Comparison of ENCODE assay signal across 8 cellular contexts in the genomic region with DNA sequence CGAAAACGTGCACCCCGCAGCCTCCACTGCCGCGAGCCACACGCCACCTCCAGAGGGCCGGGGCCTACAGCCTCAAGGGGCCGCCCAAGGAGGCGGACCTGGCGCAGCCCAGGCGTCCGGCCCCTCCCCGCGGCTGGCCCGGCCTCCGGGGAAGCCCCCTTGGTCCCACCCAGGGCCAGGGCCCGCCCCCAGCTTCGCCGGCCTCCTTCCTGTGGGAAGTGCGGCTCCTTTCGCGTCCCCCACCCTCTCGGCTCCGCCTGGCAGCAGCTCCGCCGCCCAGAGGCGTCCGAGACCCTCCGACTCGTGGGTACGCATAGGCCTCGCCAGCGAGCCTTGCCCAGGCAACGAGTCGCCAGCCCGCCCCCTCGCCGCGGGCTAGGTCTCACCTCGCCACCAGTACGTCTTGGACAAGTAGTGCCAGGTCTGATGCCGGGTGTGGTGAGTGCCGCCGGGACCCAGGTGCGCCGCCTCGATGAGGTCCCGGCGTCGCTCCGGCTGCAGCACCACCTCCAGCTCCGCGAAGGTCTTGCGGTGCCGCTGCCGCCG. TPM values are rescaled to one million over a fixed set of nuclear protein-coding genes. Genes with fewer than 3 reads are reported as not detected.
DNase-seq lines count a peak whose midpoint lies in the region; ATAC-seq and TF ChIP-seq lines count a peak whose summit lies in the region.

No MANE protein-coding gene starts in this region.

- peak overlapping the region; percentile 94 to 99 (median 97) for H3K27ac Mint-ChIP-seq in CD14-positive monocyte
- peak overlapping the region; percentile 93 to 100 (median 97) for H3K27ac Mint-ChIP-seq in naive thymus-derived CD4-positive, alpha-beta T cell

- H3K36me3 ChIP-seq in esophagus (ENCODE audit: control insufficient read depth in 2 of 2, insufficient read depth in 2 of 2, low read length in 1 of 2): peaks cover 4 to 6% of the 10 kb centered on the region in 2 donors
- H3K36me3 ChIP-seq in naive thymus-derived CD4-positive, alpha-beta T cell (ENCODE audit: control insufficient read depth in 2 of 3, insufficient read depth in 3 of 3, low read length in 3 of 3): peaks cover 0 to 22% (median 5%) of the 10 kb centered on the region in 3 experiments

- H3K27me3 Mint-ChIP-seq in CD14-positive monocyte (ENCODE audit: low read depth in 3 of 3): peaks cover 0 to 2% (median 0%) of the 10 kb centered on the region in 3 donors
- H3K27me3 Mint-ChIP-seq in naive thymus-derived CD4-positive, alpha-beta T cell: no peaks in the 10 kb centered on the region

- peak overlapping the region; percentile 90 to 93 for H3K4me3 Mint-ChIP-seq in CD14-positive monocyte
- H3K4me3 Mint-ChIP-seq in naive thymus-derived CD4-positive, alpha-beta T cell: peak overlapping the region; percentile 87 to 97 (median 93)

- peak overlapping the region; percentile 93 to 100 for H3K4me3 ChIP-seq in esophagus (ENCODE audit: low read depth in 1 of 2, low read length in 2 of 2)
- peak overlapping the region; percentile 91 for H3K4me3 ChIP-seq in naive thymus-derived CD4-positive, alpha-beta T cell (ENCODE audit: low read length)

- peak overlapping the region; percentile 100 for H3K27ac ChIP-seq in esophagus (ENCODE audit: low read depth in 2 of 2, low read length in 1 of 2)
- H3K27ac ChIP-seq in naive thymus-derived CD4-positive, alpha-beta T cell (ENCODE audit: low read depth, low read length): peak overlapping the region; percentile 98

- intact Hi-C loops in CD14-positive monocyte (cut with micrococcal nuclease): no loop called here
- intact Hi-C loops in naive thymus-derived CD4-positive, alpha-beta T cell (cut with micrococcal nuclease): loop anchor here (1.0 to 10.0 kb wide), 14 partner anchors 17 to 1859 kb away; a partner anchor contains a TSS

- WGBS in esophagus, 2 donors: 0% methylated on average over 47 to 57 of the region's 57 CpGs

- POLR2A ChIA-PET in naive thymus-derived CD4-positive, alpha-beta T cell (lab: Charles Lee): interaction anchor here (0.5 to 6.3 kb wide), 18 partner anchors 10 to 966 kb away, joined by 3 to 108 read pairs (median 4); a partner anchor contains a TSS

- no peaks in the 10 kb centered on the region for H3K9me3 ChIP-seq in esophagus (ENCODE audit: control insufficient read depth in 2 of 2, insufficient read depth in 1 of 2, low read depth in 1 of 2, low read length in 1 of 2)
- no peaks in the 10 kb centered on the region for H3K9me3 ChIP-seq in naive thymus-derived CD4-positive, alpha-beta T cell (ENCODE audit: control insufficient read depth in 2 of 3, low read length in 3 of 3)

- CTCF ChIA-PET in naive thymus-derived CD4-positive, alpha-beta T cell (lab: Charles Lee): interaction anchor here (0.7 to 1.6 kb wide), 5 partner anchors 8 to 218 kb away, joined by 3 to 4 read pairs (median 3); a partner anchor contains a TSS

- DNase-seq in CD14-positive monocyte (ENCODE audit: low spot score) (no peak), HT1080 (ENCODE audit: low read depth) (peak; percentile 96), anterior cingulate cortex (lab: John Stamatoyannopoulos, UW) (no peak)
- peak; percentile 82 to 97 (median 89) for DNase-seq in activated CD8-positive, alpha-beta memory T cell treated with anti-CD3 and anti-CD28 coated beads for 48 hours (ENCODE audit: low read depth in 2 of 3, low spot score in 2 of 3)
- peak; percentile 89 to 98 (median 90) for DNase-seq in naive thymus-derived CD4-positive, alpha-beta T cell
- DNase-seq in stimulated activated naive CD8-positive, alpha-beta T cell treated with anti-CD3 and anti-CD28 coated beads, Interleukin-15, Interleukin-2, amounts not matched to agents 100 U/mL and 50 U/mL, for 24 hours: peak; percentile 98

- peaks cover 5 to 8% of the 10 kb centered on the region in 2 donors for H3K4me1 ChIP-seq in esophagus (ENCODE audit: control insufficient read depth in 2 of 2, insufficient read depth in 2 of 2, low read length in 1 of 2)
- H3K4me1 ChIP-seq in naive thymus-derived CD4-positive, alpha-beta T cell (ENCODE audit: control insufficient read depth in 2 of 2, insufficient read depth in 2 of 2, low read length in 2 of 2): peaks cover 23 to 26% of the 10 kb centered on the region in 2 donors

- TF ChIP-seq CTCF in CD14-positive monocyte (IDR thresholded peaks at IDR 0.05): no peak

- peaks cover 23 to 37% of the 10 kb centered on the region in 2 donors for H3K36me3 Mint-ChIP-seq in CD14-positive monocyte
- H3K36me3 Mint-ChIP-seq in naive thymus-derived CD4-positive, alpha-beta T cell: peaks cover 8 to 25% (median 10%) of the 10 kb centered on the region in 5 donors

- H3K27me3 ChIP-seq in esophagus (ENCODE audit: control insufficient read depth in 1 of 2, insufficient read depth in 2 of 2, low read length in 2 of 2): no peaks in the 10 kb centered on the region
- H3K27me3 ChIP-seq in naive thymus-derived CD4-positive, alpha-beta T cell (ENCODE audit: control insufficient read depth in 2 of 2, insufficient read depth in 2 of 2, low read length in 2 of 2): no peaks in the 10 kb centered on the region

- ATAC-seq in GM21360 (IDR thresholded peaks at IDR 0.05; ENCODE audit: unreplicated experiment): peak; percentile 90
- ATAC-seq in naive thymus-derived CD4-positive, alpha-beta T cell: peak; percentile 92
- ATAC-seq in stimulated activated naive CD8-positive, alpha-beta T cell treated with anti-CD3 and anti-CD28 coated beads, Interleukin-15, Interleukin-2, amounts not matched to agents 100 U/mL and 50 U/mL, for 24 hours: peak; percentile 96

- no peaks in the 10 kb centered on the region for H3K9me3 Mint-ChIP-seq in CD14-positive monocyte
- peaks cover 0 to 3% (median 0%) of the 10 kb centered on the region in 11 donors for H3K9me3 Mint-ChIP-seq in naive thymus-derived CD4-positive, alpha-beta T cell

- H3K4me1 Mint-ChIP-seq in CD14-positive monocyte: peaks cover 34% of the 10 kb centered on the region
- H3K4me1 Mint-ChIP-seq in naive thymus-derived CD4-positive, alpha-beta T cell: peaks cover 19 to 65% (median 59%) of the 10 kb centered on the region in 7 donors

RNA-seq across cellular contexts. Expression of a gene that starts 0.6 kb away (rescaled TPM):
- polyA plus RNA-seq in CD14-positive monocyte (1 to 10 TPM; 5.1 to 6.8 TPM), esophagus (1 to 10 TPM; 5.0 to 6.7 TPM)
- 23.8 and 24.7 TPM in 2 replicates for total RNA-seq in HT1080 (2014; rRNA removed; shearing (Covaris generic))
- 12.4 and 16.8 TPM in 2 replicates for polyA plus RNA-seq in HT1080 (2015; cell fraction: cytosol; rRNA removed)
- 61.2 and 62.2 TPM in 2 replicates for polyA plus RNA-seq in HT1080 (2015; cell fraction: nucleus; rRNA removed)
- 10 to 100 TPM; 31.9 to 68.2 (median 54.2) TPM for total RNA-seq in naive thymus-derived CD4-positive, alpha-beta T cell
- polyA plus RNA-seq in naive thymus-derived CD4-positive, alpha-beta T cell: 10 to 100 TPM; 10.5 to 16.3 TPM

RNA-seq across cellular contexts. Expression of a gene that starts 10.2 kb away (rescaled TPM):
- 100 to 1,000 TPM; 445 to 586 TPM for polyA plus RNA-seq in CD14-positive monocyte
- 1,794 and 2,156 TPM in 2 replicates for total RNA-seq in HT1080 (2014; rRNA removed; shearing (Covaris generic))
- 2,002 and 2,534 TPM in 2 replicates for polyA plus RNA-seq in HT1080 (2015; cell fraction: cytosol; rRNA removed)
- 654 and 924 TPM in 2 replicates for polyA plus RNA-seq in HT1080 (2015; cell fraction: nucleus; rRNA removed)
- 1,000 to 10,000 TPM; 1,475 to 2,292 TPM for polyA plus RNA-seq in esophagus
- 1,000 to 10,000 TPM; 1,072 to 1,652 (median 1,599) TPM for total RNA-seq in naive thymus-derived CD4-positive, alpha-beta T cell
- polyA plus RNA-seq in naive thymus-derived CD4-positive, alpha-beta T cell: 1,000 to 10,000 TPM; 1,238 to 1,434 TPM

RNA-seq across cellular contexts. Expression of a gene that starts 48.1 kb away (rescaled TPM):
- polyA plus RNA-seq in CD14-positive monocyte: 1 to 10 TPM in 1 of 2 donors, under 1 TPM in 1; 0.79 to 1.7 TPM
- 11.1 and 11.7 TPM in 2 replicates for total RNA-seq in HT1080 (2014; rRNA removed; shearing (Covaris generic))
- 3.9 and 6.1 TPM in 2 replicates for polyA plus RNA-seq in HT1080 (2015; cell fraction: cytosol; rRNA removed)
- 14.3 and 14.6 TPM in 2 replicates for polyA plus RNA-seq in HT1080 (2015; cell fraction: nucleus; rRNA removed)
- polyA plus RNA-seq in esophagus: 1 to 10 TPM in 1 of 2 donors, under 1 TPM in 1; 0.94 to 1.1 TPM
- 10 to 100 TPM in 3 of 5 experiments, 1 to 10 TPM in 2; 5.5 to 21.7 (median 10.9) TPM for total RNA-seq in naive thymus-derived CD4-positive, alpha-beta T cell
- polyA plus RNA-seq in naive thymus-derived CD4-positive, alpha-beta T cell: 1 to 10 TPM; 3.4 to 3.8 TPM

Comparison
In these comparisons a context has a peak if more than half of its experiments do, and no peak if none do; other contexts are left out.
1. DNase-seq: peak in HT1080 (single experiment), activated CD8-positive, alpha-beta memory T cell treated with anti-CD3 and anti-CD28 coated beads for 48 hours (3 of 3), naive thymus-derived CD4-positive, alpha-beta T cell (9 of 9) and stimulated activated naive CD8-positive, alpha-beta T cell treated with anti-CD3 and anti-CD28 coated beads, Interleukin-15, Interleukin-2, amounts not matched to agents 100 U/mL and 50 U/mL, for 24 hours (single experiment); none in CD14-positive monocyte (single experiment) and anterior cingulate cortex (0 of 58).
2. intact Hi-C loops: an anchor here in naive thymus-derived CD4-positive, alpha-beta T cell (1.0 to 10.0 kb wide); none called in CD14-positive monocyte.
3. Peak in every context shown above with its lines, with median percentiles within 50 percentile points of each other: ATAC-seq.